In the genomic region with DNA sequence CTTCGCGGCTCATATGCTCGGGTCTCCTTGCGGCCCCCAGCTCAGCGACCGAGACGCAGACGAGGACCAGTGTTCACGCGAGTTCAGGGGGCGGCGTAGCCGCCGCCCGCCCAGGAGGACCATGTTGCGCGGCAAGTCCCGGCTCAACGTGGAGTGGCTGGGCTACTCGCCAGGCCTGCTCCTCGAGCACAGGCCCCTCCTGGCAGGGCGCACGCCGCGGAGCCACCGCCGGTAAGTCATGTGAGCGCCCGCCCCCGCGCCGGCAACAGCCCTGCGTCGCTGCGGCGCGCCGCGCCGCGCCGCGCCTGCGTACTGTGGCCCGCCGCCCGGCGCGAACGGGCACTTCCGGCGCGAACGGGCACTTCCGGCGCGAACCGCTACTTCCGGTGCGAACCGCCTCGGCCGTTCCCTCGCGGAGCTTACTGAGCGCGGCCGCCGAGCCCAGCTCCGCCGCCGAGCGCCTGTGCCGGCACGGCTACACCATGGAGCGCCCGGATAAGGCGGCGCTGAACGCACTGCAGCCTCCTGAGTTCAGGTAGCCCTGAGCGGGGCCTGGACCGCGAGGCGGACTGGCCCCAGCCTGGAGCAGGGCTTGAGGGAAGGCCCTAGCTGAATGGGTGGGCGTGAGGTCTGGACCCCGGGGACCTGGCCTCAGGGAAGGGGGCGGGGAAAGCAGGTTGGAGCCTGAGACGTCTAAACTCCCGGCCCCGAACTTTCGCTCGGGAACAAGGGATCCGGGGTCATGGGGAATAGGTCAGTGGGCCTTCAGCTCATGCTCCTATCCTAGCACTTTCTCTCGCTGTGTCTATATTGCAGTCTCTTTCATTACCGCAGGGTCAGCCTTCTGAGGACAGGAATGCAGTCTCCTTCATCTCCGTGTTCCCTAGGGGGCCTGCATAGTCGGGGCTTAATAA, we compare ENCODE assay signal across 8 cellular contexts. TPM values are rescaled to one million over a fixed set of nuclear protein-coding genes. Genes with fewer than 3 reads are reported as not detected.
DNase-seq lines count a peak whose midpoint lies in the region; ATAC-seq and TF ChIP-seq lines count a peak whose summit lies in the region.

A gene with protein sequence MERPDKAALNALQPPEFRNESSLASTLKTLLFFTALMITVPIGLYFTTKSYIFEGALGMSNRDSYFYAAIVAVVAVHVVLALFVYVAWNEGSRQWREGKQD (plus strand): TSS at position 380 of the 914 bp plus-strand sequence. CDS start 103 bp downstream, at position 483.

- H3K36me3 Mint-ChIP-seq in natural killer cell treated with Interleukin-12 subunit alpha and Interleukin-12 subunit beta and Interleukin-15 and Interleukin-18, amount 100 ng/mL, for 72 hours = no peaks in the 10 kb centered on the region

- peaks cover 38% of the 10 kb centered on the region in 2 donors for H3K4me1 Mint-ChIP-seq in natural killer cell treated with Interleukin-12 subunit alpha and Interleukin-12 subunit beta and Interleukin-15 and Interleukin-18, amount 100 ng/mL, for 72 hours (ENCODE audit: low read depth in 2 of 2)

- TF ChIP-seq CTCF in fibroblast of mammary gland (conservative IDR thresholded peaks at IDR 0.05; ENCODE audit: control insufficient read depth, insufficient read depth, low read depth, low read length) = no peak

- H3K9me3 Mint-ChIP-seq in natural killer cell treated with Interleukin-12 subunit alpha and Interleukin-12 subunit beta and Interleukin-15 and Interleukin-18, amount 100 ng/mL, for 72 hours = no peaks in the 10 kb centered on the region

- H3K4me3 Mint-ChIP-seq in natural killer cell treated with Interleukin-12 subunit alpha and Interleukin-12 subunit beta and Interleukin-15 and Interleukin-18, amount 100 ng/mL, for 72 hours = peak within 1 kb of the TSS; percentile 94

- H3K4me3 ChIP-seq in fibroblast of mammary gland (ENCODE audit: control insufficient read depth, low read depth, low read length) = peak within 1 kb of the TSS; percentile 76

- H3K27ac Mint-ChIP-seq in natural killer cell treated with Interleukin-12 subunit alpha and Interleukin-12 subunit beta and Interleukin-15 and Interleukin-18, amount 100 ng/mL, for 72 hours = peak within 1 kb of the TSS; percentile 91 to 93

- H3K27me3 Mint-ChIP-seq in natural killer cell treated with Interleukin-12 subunit alpha and Interleukin-12 subunit beta and Interleukin-15 and Interleukin-18, amount 100 ng/mL, for 72 hours = no peaks in the 10 kb centered on the region

- DNase-seq in DMS79 treated with DMSO at 0.1 percent for 48 hours (lab: John Stamatoyannopoulos, UW) = peak; percentile 77
- DNase-seq in KBM-7 = peak; percentile 86
- DNase-seq in RKO (ENCODE audit: low spot score) = peak; percentile 85
- peak; percentile 50 to 72 for DNase-seq in activated T-helper 1 cell treated with anti-CD3 and anti-CD28 coated beads, Interleukin-2, amount 50 U/mL, for 16 hours (ENCODE audit: low read depth in 1 of 2, low spot score in 1 of 2)
- DNase-seq in fibroblast of mammary gland (ENCODE audit: low read depth) = peak; percentile 80
- peak; percentile 87 for DNase-seq in natural killer cell treated with Interleukin-12 subunit alpha and Interleukin-12 subunit beta and Interleukin-15 and Interleukin-18, amount 100 ng/mL, for 72 hours (ENCODE audit: low spot score)
- peak; percentile 81 for DNase-seq in stimulated activated naive CD4-positive, alpha-beta T cell treated with Interleukin-2 at 50 U/mL for 16 hours (lab: John Stamatoyannopoulos, UW)

- in situ Hi-C loops in KBM-7 (cut with MboI; ENCODE audit: low pct_unique_long_range_greater_than_20kb, low sequenced_read_pairs) = no loop called here

- ATAC-seq in GM21723 (IDR thresholded peaks at IDR 0.05; ENCODE audit: unreplicated experiment) = peak; percentile 82
- ATAC-seq in natural killer cell treated with Interleukin-12 subunit alpha and Interleukin-12 subunit beta and Interleukin-15 and Interleukin-18, amount 100 ng/mL, for 72 hours = peak; percentile 93

RNA-seq across cellular contexts. Expression of the gene that starts here (rescaled TPM):
- 10 to 100 TPM; 21.2 to 25.2 TPM for total RNA-seq in natural killer cell treated with Interleukin-12 subunit alpha and Interleukin-12 subunit beta and Interleukin-15 and Interleukin-18, amount 100 ng/mL, for 72 hours

Comparison
In these comparisons a context has a peak if more than half of its experiments do, and no peak if none do; other contexts are left out.
1. Peak in every context shown above with its lines: DNase-seq, ATAC-seq and H3K4me3 ChIP-seq.